ENCODE assay signal across 10 cellular contexts in the genomic region with DNA sequence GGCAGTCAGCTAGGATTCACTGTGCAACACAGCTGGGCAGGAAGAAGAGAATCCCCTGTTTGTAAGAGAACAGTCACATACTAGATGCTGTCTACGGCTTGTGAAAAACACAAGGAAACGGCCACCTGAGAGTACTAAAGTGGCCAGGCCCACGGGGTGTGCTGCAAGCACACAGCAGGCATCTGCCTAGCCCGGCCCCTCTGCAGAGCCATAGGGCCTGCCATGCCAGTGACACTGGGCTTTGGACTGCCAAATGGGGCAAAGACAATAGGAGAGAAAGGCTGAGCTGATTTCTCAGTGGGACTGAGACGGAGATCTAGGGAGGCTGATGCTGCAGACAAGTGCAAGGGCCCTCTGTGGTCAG. TPM values are rescaled to one million over a fixed set of nuclear protein-coding genes. Genes with fewer than 3 reads are reported as not detected.
DNase-seq lines count a peak whose midpoint lies in the region; ATAC-seq and TF ChIP-seq lines count a peak whose summit lies in the region.
"Had no signal": no experiment of that assay in that cellular context is flagged by ENCODE, and none has a peak within 500 bp of the region (broad histone marks: within the 10 kb centered on the region; RNA-seq: fewer than 3 reads in every experiment).

No MANE protein-coding gene starts in this region.

- H2BK20ac ChIP-seq in IMR-90 (ENCODE audit: low read depth, low read length) = no peak overlapping the region

- no peak overlapping the region for H4K91ac ChIP-seq in IMR-90 (ENCODE audit: insufficient read depth, low read depth, low read length)

- H2BK5ac ChIP-seq in IMR-90 (ENCODE audit: low read depth, low read length, poor library complexity, severe bottlenecking) = no peak overlapping the region

- H4K20me1 ChIP-seq in IMR-90 (ENCODE audit: insufficient read depth, low read length) = peaks cover 93% of the 10 kb centered on the region
- H4K20me1 ChIP-seq in mammary epithelial cell (ENCODE audit: insufficient read depth, low read length) = peaks cover 34% of the 10 kb centered on the region

- no peak overlapping the region for H3K4ac ChIP-seq in IMR-90 (ENCODE audit: low read depth, low read length)

- TF ChIP-seq RAD21 in IMR-90 (IDR thresholded peaks at IDR 0.05; ENCODE audit: low read length) = no peak

- no peak overlapping the region for H4K5ac ChIP-seq in IMR-90 (ENCODE audit: low read depth, low read length)

- intact Hi-C loops in IMR-90 (cut with micrococcal nuclease) (no loop called here), mammary epithelial cell (cut with micrococcal nuclease) (no loop called here)

- H3K4me2 ChIP-seq in IMR-90 (ENCODE audit: low read depth, low read length) (no peak overlapping the region), mammary epithelial cell (ENCODE audit: insufficient read depth, low read depth, low read length) (no peak overlapping the region)

- BruUV-seq in IMR-90 (replicated peaks; lab: Mats Ljungman, UMichigan) (no TSS peak), mammary epithelial cell (replicated peaks; lab: Mats Ljungman, UMichigan) (no TSS peak)

- POLR2A ChIA-PET in IMR-90 (lab: Charles Lee; ENCODE audit: unreplicated experiment) = interaction anchor here (0.9 kb wide), 1 partner anchor 39 kb away, joined by 3 read pairs; no protein-coding TSS in a partner anchor

- H3K9ac ChIP-seq in IMR-90 (ENCODE audit: low read depth, low read length) (no peak overlapping the region), mammary epithelial cell (ENCODE audit: insufficient read depth, low read length) (no peak overlapping the region), subcutaneous abdominal adipose tissue (ENCODE audit: low read length in 5 of 5) (peak overlapping the region in 1 of 5 donors; percentile 3)

- no peak overlapping the region; the same call in 1 of the 2 replicates for H3K23ac ChIP-seq in IMR-90 (ENCODE audit: low read depth, low read length)

- H3K56ac ChIP-seq in IMR-90 (ENCODE audit: extremely low read depth, insufficient read depth, low read length) = no peak overlapping the region

- H2BK15ac ChIP-seq in IMR-90 (ENCODE audit: low read depth, low read length) = no peak overlapping the region

- no peak overlapping the region for H3K18ac ChIP-seq in IMR-90 (ENCODE audit: low read depth, low read length)

- no peaks in the 10 kb centered on the region for H3K9me3 ChIP-seq in IMR-90 (ENCODE audit: control insufficient read depth, insufficient read depth, low read length)
- no peaks in the 10 kb centered on the region for H3K9me3 ChIP-seq in mammary epithelial cell (replicated peaks; ENCODE audit: insufficient read depth, low read length)
- no peaks in the 10 kb centered on the region for H3K9me3 ChIP-seq in lung (ENCODE audit: control insufficient read depth in 2 of 2, insufficient read depth in 1 of 2, low read length in 1 of 2)
- H3K9me3 ChIP-seq in subcutaneous abdominal adipose tissue (ENCODE audit: control insufficient read depth in 5 of 5, low read length in 5 of 5) = no peaks in the 10 kb centered on the region

- TF ChIP-seq POLR2A in IMR-90 (IDR thresholded peaks at IDR 0.05; ENCODE audit: low read depth, low read length) = no peak

- no peak overlapping the region for H2AK5ac ChIP-seq in IMR-90 (ENCODE audit: low read depth, low read length)

- dilution Hi-C loops in IMR-90 (cut with HindIII; ENCODE audit: low sequenced_read_pairs, unreplicated experiment) (no loop called here), mammary epithelial cell (cut with HindIII; ENCODE audit: low sequenced_read_pairs) (no loop called here)

- peaks cover 93% of the 10 kb centered on the region for H3K79me2 ChIP-seq in mammary epithelial cell (ENCODE audit: insufficient read depth, low read length)

- TF ChIP-seq CTCF in IMR-90 (conservative IDR thresholded peaks at IDR 0.05; ENCODE audit: low read depth, low read length) (no peak), mammary epithelial cell (conservative IDR thresholded peaks at IDR 0.05 in 1 of 2, IDR thresholded peaks at IDR 0.05 in 1 of 2; ENCODE audit: extremely low read depth in 1 of 2, insufficient read depth in 1 of 2, low read depth in 1 of 2, low read length in 2 of 2) (no peak), lung (IDR thresholded peaks at IDR 0.05; ENCODE audit: control extremely low read depth, extremely low read depth) (no peak)

- H2AFZ ChIP-seq in IMR-90 (replicated peaks; ENCODE audit: low read length, poor library complexity) (no peak overlapping the region), mammary epithelial cell (ENCODE audit: low read depth, low read length) (no peak overlapping the region)

- DNase-seq in IMR-90 = no peak
- DNase-seq in mammary epithelial cell = no peak
- no peak for DNase-seq in lung (ENCODE audit: low spot score)
- no peak for DNase-seq in G401 (ENCODE audit: low spot score)
- no peak for DNase-seq in RPMI8226
- no peak for DNase-seq in inferior parietal cortex (ENCODE audit: extremely low spot score)
- DNase-seq: NCI-H446; stimulated activated CD4-positive, alpha-beta T cell treated with anti-CD3 and anti-CD28 coated beads, Interleukin-2, amount 100 ng/mL, for 48 hours had no signal

- no peak overlapping the region for H3K14ac ChIP-seq in IMR-90 (replicated peaks; ENCODE audit: low read depth, low read length)

- H3K36me3 ChIP-seq in IMR-90 (ENCODE audit: control insufficient read depth, insufficient read depth, low read length) = peaks cover 62% of the 10 kb centered on the region
- H3K36me3 ChIP-seq in mammary epithelial cell (ENCODE audit: insufficient read depth, low read length) = peaks cover 69% of the 10 kb centered on the region
- H3K36me3 ChIP-seq in lung (ENCODE audit: control insufficient read depth in 2 of 2, insufficient read depth in 2 of 2, low read length in 2 of 2) = peaks cover 19 to 24% of the 10 kb centered on the region in 2 donors
- H3K36me3 ChIP-seq in subcutaneous abdominal adipose tissue (ENCODE audit: control insufficient read depth in 5 of 5, insufficient read depth in 5 of 5, low read length in 5 of 5) = peaks cover 16 to 42% (median 33%) of the 10 kb centered on the region in 5 donors

- 63% methylated on average over 3 of the region's 5 CpGs; no CpG with 5 or more reads in 1 of the 2 experiments for WGBS in IMR-90 (ENCODE audit: extremely low coverage in 2 of 2, insufficient read length in 1 of 2), 2 experiments
- 14% methylated on average over 3 of the region's 5 CpGs for WGBS in mammary epithelial cell (ENCODE audit: low coverage, missing lambda C conversion rate)
- WGBS in lung, 2 donors = 40 to 51% methylated on average over 5 of the region's 5 CpGs

- H3K4me3 ChIP-seq in IMR-90 (ENCODE audit: insufficient read depth, low read depth, low read length) = no peak overlapping the region
- no peak overlapping the region for H3K4me3 ChIP-seq in mammary epithelial cell (replicated peaks in 1 of 3; ENCODE audit: insufficient read depth in 1 of 3, low read depth in 2 of 3, low read length in 3 of 3)
- no peak overlapping the region for H3K4me3 ChIP-seq in lung
- peak overlapping the region in 2 of 5 donors; percentile 31 to 35 for H3K4me3 ChIP-seq in subcutaneous abdominal adipose tissue (ENCODE audit: low read depth in 1 of 5, low read length in 5 of 5)

- peaks cover 39 to 68% of the 10 kb centered on the region in 2 experiments for H3K79me1 ChIP-seq in IMR-90 (ENCODE audit: low read depth in 1 of 2, low read length in 2 of 2)

- CTCF ChIA-PET in IMR-90 (lab: Yijun Ruan, JAX) (interaction anchor here (1.1 to 2.3 kb wide), 3 partner anchors 11 to 80 kb away, joined by 3 to 5 read pairs (median 3); no protein-coding TSS in a partner anchor), mammary epithelial cell (lab: Charles Lee; ENCODE audit: low non-redundant PET) (interaction anchor here (0.6 to 0.7 kb wide), 2 partner anchors 47 to 323 kb away, joined by 4 to 7 read pairs; no protein-coding TSS in a partner anchor)

- H3K27ac ChIP-seq in IMR-90 (ENCODE audit: insufficient read depth, low read length) (peak overlapping the region; percentile 31; the same call in 1 of the 2 replicates), mammary epithelial cell (ENCODE audit: insufficient read depth, low read depth, low read length) (peak overlapping the region; percentile 12), lung (ENCODE audit: low read depth in 1 of 2, low read length in 1 of 2) (peak overlapping the region; percentile 1 to 70), subcutaneous abdominal adipose tissue (ENCODE audit: low read depth, low read length) (peak overlapping the region; percentile 49)

- no peak overlapping the region for H2BK120ac ChIP-seq in IMR-90 (ENCODE audit: low read depth, low read length)

- H4K8ac ChIP-seq in IMR-90 (ENCODE audit: low read depth in 2 of 2, low read length in 2 of 2) = no peak overlapping the region

- in situ Hi-C loops in IMR-90 (cut with MboI; ENCODE audit: low sequenced_read_pairs) = no loop called here
- in situ Hi-C loops in mammary epithelial cell (cut with MboI; ENCODE audit: low sequenced_read_pairs in 2 of 2) = no loop called here
- in situ Hi-C loops in G401 (cut with HindIII; ENCODE audit: low sequenced_read_pairs) = no loop called here

- no peaks in the 10 kb centered on the region for H3K27me3 ChIP-seq in IMR-90 (ENCODE audit: control insufficient read depth, insufficient read depth, low read length)
- H3K27me3 ChIP-seq in mammary epithelial cell (ENCODE audit: insufficient read depth, low read length) = no peaks in the 10 kb centered on the region
- H3K27me3 ChIP-seq in lung (ENCODE audit: control insufficient read depth, insufficient read depth) = no peaks in the 10 kb centered on the region
- no peaks in the 10 kb centered on the region for H3K27me3 ChIP-seq in subcutaneous abdominal adipose tissue (ENCODE audit: control insufficient read depth in 5 of 5, insufficient read depth in 4 of 5, low read length in 5 of 5)

- ATAC-seq in IMR-90 (ENCODE audit: low read depth) (no peak), lung (ENCODE audit: insufficient read depth, low FRiP score) (no peak), HG03196 (IDR thresholded peaks at IDR 0.05; ENCODE audit: unreplicated experiment) (no peak)

- no peak overlapping the region for H2AK9ac ChIP-seq in IMR-90 (replicated peaks; ENCODE audit: low read depth, low read length, poor library complexity)

- H3K4me1 ChIP-seq in IMR-90 (ENCODE audit: control insufficient read depth, insufficient read depth, low read length) (peaks cover 17% of the 10 kb centered on the region), mammary epithelial cell (ENCODE audit: insufficient read depth, low read length) (peaks cover 16% of the 10 kb centered on the region), lung (ENCODE audit: control insufficient read depth in 2 of 2, insufficient read depth in 2 of 2, low read length in 2 of 2) (peaks cover 3 to 32% of the 10 kb centered on the region in 2 donors), subcutaneous abdominal adipose tissue (ENCODE audit: control insufficient read depth in 5 of 5, insufficient read depth in 5 of 5, low read length in 5 of 5) (peaks cover 4 to 69% (median 62%) of the 10 kb centered on the region in 5 donors)

- H3K9me1 ChIP-seq in IMR-90 (ENCODE audit: insufficient read depth, low read length) = peaks cover 7% of the 10 kb centered on the region; the same call in 1 of the 2 replicates

RNA-seq across cellular contexts. Expression of a gene that starts 10.3 kb away (rescaled TPM):
- total RNA-seq in IMR-90 (2012; rRNA removed) (927 and 997 TPM in 2 replicates), mammary epithelial cell (1,000 to 10,000 TPM in 1 of 2 donors, 100 to 1,000 TPM in 1; 522 to 1,295 TPM), lung (100 to 1,000 TPM in 1 of 2 donors, 10 to 100 TPM in 1; 57.8 to 157 TPM)
- polyA plus RNA-seq in IMR-90 (2012; rRNA removed) (1,040 and 1,386 TPM in 2 replicates), mammary epithelial cell (1,680 TPM), lung (100 to 1,000 TPM in 1 of 2 donors, 10 to 100 TPM in 1; 77.2 to 142 TPM)
- polyA plus RNA-seq in IMR-90 (2012; cell fraction: cytosol; rRNA removed) = 740 and 1,531 TPM in 2 replicates
- polyA plus RNA-seq in IMR-90 (2012; cell fraction: nucleus; rRNA removed; ENCODE audit: low replicate concordance) = 748 and 1,694 TPM in 2 replicates
- polyA minus RNA-seq in mammary epithelial cell = 684 TPM
- total RNA-seq in G401 (2014; rRNA removed; shearing (Covaris generic)) = 734 and 738 TPM in 2 replicates

RNA-seq across cellular contexts. Expression of a gene that starts 58.7 kb away (rescaled TPM):
- total RNA-seq in IMR-90 (2012; rRNA removed) (37.6 and 65.5 TPM in 2 replicates), mammary epithelial cell (10 to 100 TPM; 50.5 to 55.8 TPM), lung (10 to 100 TPM; 39.5 to 41.3 TPM)
- polyA plus RNA-seq in IMR-90 (2012; rRNA removed) (24.8 and 26.9 TPM in 2 replicates), mammary epithelial cell (34.8 TPM), lung (10 to 100 TPM; 16.4 to 28.1 TPM)
- polyA plus RNA-seq in IMR-90 (2012; cell fraction: cytosol; rRNA removed) = 8.9 and 15.8 TPM in 2 replicates
- 8.0 and 24.0 TPM in 2 replicates for polyA plus RNA-seq in IMR-90 (2012; cell fraction: nucleus; rRNA removed; ENCODE audit: low replicate concordance)
- polyA minus RNA-seq in mammary epithelial cell = 47.1 TPM
- total RNA-seq in G401 (2014; rRNA removed; shearing (Covaris generic)) = 84.5 and 107 TPM in 2 replicates
